ENCODE assay signal across 27 cellular contexts in the genomic region with DNA sequence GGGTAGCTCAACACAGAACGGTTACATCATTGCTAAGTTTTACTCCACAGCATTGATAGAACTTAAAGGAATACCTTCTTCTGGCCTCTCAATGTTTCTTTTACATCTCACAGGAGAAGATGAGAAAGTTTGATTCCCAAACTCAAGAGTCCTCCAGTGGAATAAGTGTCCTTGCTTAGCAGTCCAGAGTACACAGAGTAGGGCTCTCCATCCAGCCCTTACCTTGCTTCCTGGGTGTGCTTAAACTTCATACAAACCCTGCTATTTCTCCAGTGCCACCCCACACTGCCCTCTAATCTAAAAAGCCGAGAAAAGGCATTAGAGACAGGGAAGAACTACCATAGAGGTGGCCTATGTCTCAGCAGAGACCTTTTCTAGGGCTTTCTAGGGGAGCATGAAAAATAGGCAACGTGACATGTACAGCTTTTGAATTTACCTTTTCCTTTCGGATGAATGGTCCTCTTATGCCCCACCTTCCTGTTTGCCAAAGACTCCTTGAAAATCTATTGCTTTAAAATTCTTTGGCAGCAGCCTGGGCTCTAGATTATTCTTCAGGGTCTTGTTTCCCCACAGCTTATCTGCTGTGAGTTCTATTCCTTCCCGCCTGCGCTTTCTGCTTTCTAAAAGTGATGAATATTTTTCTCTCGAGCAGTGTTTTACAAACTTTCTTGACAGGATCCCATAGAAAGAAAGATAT. TPM values are rescaled to one million over a fixed set of nuclear protein-coding genes. Genes with fewer than 3 reads are reported as not detected.
"Had no signal": no experiment of that assay in that cellular context is flagged by ENCODE, and none has a peak within 500 bp of the region (broad histone marks: within the 10 kb centered on the region; RNA-seq: fewer than 3 reads in every experiment).

No MANE protein-coding gene starts in this region.

- H3K9me3 Mint-ChIP-seq: naive thymus-derived CD8-positive, alpha-beta T cell; nephron; neural progenitor cell; stimulated activated naive CD8-positive, alpha-beta T cell treated with anti-CD3 and anti-CD28 coated beads, Interleukin-15, amount 100 ng/mL, for 72 hours had no signal

- H3K36me3 ChIP-seq: neural progenitor cell, neutrophil, ovary, right atrium auricular region, right lobe of liver, transverse colon, uterus had no signal

- H3K9me3 ChIP-seq: neutrophil, ovary, right atrium auricular region, right lobe of liver, transverse colon, uterus had no signal

- H3K4me3 ChIP-seq: neural progenitor cell, ovary, right atrium auricular region, right lobe of liver, smooth muscle cell, transverse colon, uterus had no signal

- ATAC-seq: left ventricle myocardium superior; naive thymus-derived CD8-positive, alpha-beta T cell; right lobe of liver; stimulated activated memory B cell treated with anti-CD40 and anti-IgM and Interleukin-4, amounts not matched to agents 10 μg/mL and 1 μg/mL and 100 μg/mL, for 72 hours; stimulated activated naive CD8-positive, alpha-beta T cell treated with anti-CD3 and anti-CD28 coated beads, Interleukin-15, amount 100 ng/mL, for 72 hours had no signal

- H2AFZ ChIP-seq: neural progenitor cell had no signal

- H3K4me1 Mint-ChIP-seq: memory B cell; naive thymus-derived CD8-positive, alpha-beta T cell; neural progenitor cell; stimulated activated memory B cell treated with anti-CD40 and anti-IgM and Interleukin-4, amounts not matched to agents 10 μg/mL and 1 μg/mL and 100 μg/mL, for 72 hours; stimulated activated naive CD8-positive, alpha-beta T cell treated with anti-CD3 and anti-CD28 coated beads, Interleukin-15, amount 100 ng/mL, for 72 hours had no signal

- DNase-seq: hippocampal formation; left ventricle myocardium superior; naive thymus-derived CD8-positive, alpha-beta T cell; occipital lobe; ovary; right lobe of liver; stimulated activated CD4-positive, alpha-beta T cell treated with anti-CD3 and anti-CD28 coated beads, Interleukin-1b, Interleukin-23, amount 100 ng/mL, for 48 hours; stimulated activated CD4-positive, alpha-beta T cell treated with anti-CD3 and anti-CD28 coated beads, Interleukin-2, amount 100 ng/mL, for 48 hours; stimulated activated CD4-positive, alpha-beta T cell treated with anti-CD3 and anti-CD28 coated beads, Interleukin-4, amount 100 ng/mL, for 4 hours; stimulated activated CD8-positive, alpha-beta memory T cell treated with anti-CD3 and anti-CD28 coated beads, Interleukin-4, amount 100 ng/mL, for 48 hours; stimulated activated naive CD4-positive, alpha-beta T cell treated with Interleukin-2 at 50 U/mL for 16 hours; stimulated activated naive CD8-positive, alpha-beta T cell treated with anti-CD3 and anti-CD28 coated beads, Interleukin-15, amount 100 ng/mL, for 72 hours; substantia nigra; transverse colon; uterus had no signal

- H3K36me3 Mint-ChIP-seq: memory B cell; naive thymus-derived CD8-positive, alpha-beta T cell; neural progenitor cell; stimulated activated memory B cell treated with anti-CD40 and anti-IgM and Interleukin-4, amounts not matched to agents 10 μg/mL and 1 μg/mL and 100 μg/mL, for 72 hours had no signal

- H3K4me2 ChIP-seq: neural progenitor cell, smooth muscle cell had no signal

- H3K4me1 ChIP-seq: right lobe of liver, uterus had no signal

- H3K27me3 ChIP-seq: neural progenitor cell, ovary, right atrium auricular region, uterus had no signal

- H3K27me3 Mint-ChIP-seq: stimulated activated memory B cell treated with anti-CD40 and anti-IgM and Interleukin-4, amounts not matched to agents 10 μg/mL and 1 μg/mL and 100 μg/mL, for 72 hours had no signal

- H3K4me3 Mint-ChIP-seq: memory B cell; naive thymus-derived CD8-positive, alpha-beta T cell; nephron; neural progenitor cell; stimulated activated memory B cell treated with anti-CD40 and anti-IgM and Interleukin-4, amounts not matched to agents 10 μg/mL and 1 μg/mL and 100 μg/mL, for 72 hours; stimulated activated naive CD8-positive, alpha-beta T cell treated with anti-CD3 and anti-CD28 coated beads, Interleukin-15, amount 100 ng/mL, for 72 hours had no signal

- H3K27ac ChIP-seq: neural progenitor cell, neutrophil, ovary, right atrium auricular region, right lobe of liver, transverse colon, uterus had no signal

- H3K27ac Mint-ChIP-seq: memory B cell; naive thymus-derived CD8-positive, alpha-beta T cell; neural progenitor cell; progenitor cell of endocrine pancreas; stimulated activated memory B cell treated with anti-CD40 and anti-IgM and Interleukin-4, amounts not matched to agents 10 μg/mL and 1 μg/mL and 100 μg/mL, for 72 hours had no signal

- H3K9ac ChIP-seq: neural progenitor cell had no signal

RNA-seq across cellular contexts. Expression of gene ADGRF1, which starts 12.1 kb away (rescaled TPM):
- total RNA-seq: left ventricle myocardium superior; lung microvascular endothelial cell; naive thymus-derived CD8-positive, alpha-beta T cell; occipital lobe; pulmonary artery endothelial cell; right atrium auricular region; right lobe of liver; skeletal muscle tissue; smooth muscle cell; temporal lobe had no signal
- polyA plus RNA-seq: naive thymus-derived CD8-positive, alpha-beta T cell; ovary; smooth muscle cell had no signal
